11 cellular contexts compared by ENCODE assay signal in genomic region chr10:29160110-29160669, GRCh38.
A peak's percentile ranks its signal among the peaks of the same experiment; 100 is the strongest.
DNase-seq lines count a peak whose midpoint lies in the region; ATAC-seq and TF ChIP-seq lines count a peak whose summit lies in the region.
"Had no signal": no experiment of that assay in that cellular context is flagged by ENCODE, and none has a peak within 500 bp of the region (broad histone marks: within the 10 kb centered on the region; RNA-seq: fewer than 3 reads in every experiment).

No MANE protein-coding gene starts in this region.

- no peaks in the 10 kb centered on the region for H3K36me3 ChIP-seq in skeletal muscle satellite cell (ENCODE audit: insufficient read depth, low read length)
- no peaks in the 10 kb centered on the region for H3K36me3 ChIP-seq in esophagus muscularis mucosa
- no peaks in the 10 kb centered on the region for H3K36me3 ChIP-seq in CD8-positive, alpha-beta memory T cell (ENCODE audit: insufficient read depth, low read length)

- no peak overlapping the region for H3K27ac Mint-ChIP-seq in CD8-positive, alpha-beta memory T cell
- H3K27ac Mint-ChIP-seq: memory B cell; T-helper 1 cell treated with Interleukin-12 subunit alpha and Interleukin-12 subunit beta and Interleukin-4 antibody, amounts not matched to agents 30 μg/mL and 1 μg/mL, for 36 hours had no signal

- H3K4me2 ChIP-seq in skeletal muscle satellite cell (ENCODE audit: low read length): peak overlapping the region; percentile 68

- H3K27me3 ChIP-seq in skeletal muscle satellite cell (ENCODE audit: control insufficient read depth, insufficient read depth, low read length): no peaks in the 10 kb centered on the region
- H3K27me3 ChIP-seq in esophagus muscularis mucosa: no peaks in the 10 kb centered on the region
- H3K27me3 ChIP-seq in CD8-positive, alpha-beta memory T cell (ENCODE audit: insufficient read depth, low read length, poor library complexity, severe bottlenecking): no peaks in the 10 kb centered on the region

- H3K4me3 ChIP-seq in HFF-Myc (replicated peaks; ENCODE audit: low read depth, low read length) (no peak overlapping the region), foreskin fibroblast (ENCODE audit: low read depth in 1 of 2, low read length in 2 of 2) (no peak overlapping the region), skeletal muscle satellite cell (ENCODE audit: low read length) (peak overlapping the region; percentile 14), esophagus muscularis mucosa (no peak overlapping the region)
- H3K4me3 ChIP-seq in CD8-positive, alpha-beta memory T cell (ENCODE audit: low read length): no peak overlapping the region

- H3K36me3 Mint-ChIP-seq in CD8-positive, alpha-beta memory T cell: no peaks in the 10 kb centered on the region
- H3K36me3 Mint-ChIP-seq: memory B cell had no signal

- CTCF ChIA-PET in CD8-positive, alpha-beta memory T cell (lab: Charles Lee): interaction anchor here (1.2 kb wide), 1 partner anchor 9 kb away, joined by 3 read pairs; no protein-coding TSS in a partner anchor

- no peak overlapping the region for H3K27ac ChIP-seq in esophagus muscularis mucosa (replicated peaks in 1 of 4)
- H3K27ac ChIP-seq in CD8-positive, alpha-beta memory T cell (ENCODE audit: low read depth, low read length): no peak overlapping the region

- intact Hi-C loops in esophagus muscularis mucosa (cut with DNase I): no loop called here

- H3K4me1 Mint-ChIP-seq in CD8-positive, alpha-beta memory T cell: no peaks in the 10 kb centered on the region
- H3K4me1 Mint-ChIP-seq: memory B cell had no signal

- WGBS in esophagus muscularis mucosa: 88% methylated on average over 7 of the region's 7 CpGs

- H3K9ac ChIP-seq in skeletal muscle satellite cell (ENCODE audit: low read depth, low read length): no peak overlapping the region

- TF ChIP-seq CTCF in HFF-Myc (IDR thresholded peaks at IDR 0.05; ENCODE audit: low read depth, low read length, missing control alignments) (no peak), foreskin fibroblast (IDR thresholded peaks at IDR 0.05; ENCODE audit: low read depth, low read length) (no peak), esophagus muscularis mucosa (IDR thresholded peaks at IDR 0.05) (no peak)

- ATAC-seq in GM19023 (IDR thresholded peaks at IDR 0.05; ENCODE audit: unreplicated experiment): no peak

- H3K9me3 Mint-ChIP-seq in CD8-positive, alpha-beta memory T cell: peaks cover 0 to 4% (median 0%) of the 10 kb centered on the region in 5 donors
- H3K9me3 Mint-ChIP-seq: T-helper 1 cell treated with Interleukin-12 subunit alpha and Interleukin-12 subunit beta and Interleukin-4 antibody, amounts not matched to agents 30 μg/mL and 1 μg/mL, for 36 hours had no signal

- peaks cover 16% of the 10 kb centered on the region for H3K4me1 ChIP-seq in skeletal muscle satellite cell (ENCODE audit: control insufficient read depth, insufficient read depth, low read length)
- H3K4me1 ChIP-seq in esophagus muscularis mucosa: peaks cover 0 to 6% (median 0%) of the 10 kb centered on the region in 4 donors
- H3K4me1 ChIP-seq in CD8-positive, alpha-beta memory T cell (ENCODE audit: insufficient read depth, low read length): no peaks in the 10 kb centered on the region

- no peak overlapping the region for H3K4me3 Mint-ChIP-seq in CD8-positive, alpha-beta memory T cell
- H3K4me3 Mint-ChIP-seq: memory B cell; T-helper 1 cell treated with Interleukin-12 subunit alpha and Interleukin-12 subunit beta and Interleukin-4 antibody, amounts not matched to agents 30 μg/mL and 1 μg/mL, for 36 hours had no signal

- H3K27me3 Mint-ChIP-seq in CD8-positive, alpha-beta memory T cell: no peaks in the 10 kb centered on the region
- H3K27me3 Mint-ChIP-seq: memory B cell had no signal

- DNase-seq in HFF-Myc (ENCODE audit: extremely low read depth, low read depth) (peak; percentile 62), T1000 (lab: John Stamatoyannopoulos, UW) (peak; percentile 45), foreskin fibroblast (peak; percentile 76 to 88), esophagus muscularis mucosa (ENCODE audit: extremely low spot score) (no peak), T-helper 9 cell (no peak)
- no peak for DNase-seq in CD8-positive, alpha-beta memory T cell
- DNase-seq: NCI-H1930 had no signal

- H3K9me3 ChIP-seq in skeletal muscle satellite cell (replicated peaks; ENCODE audit: low read length) (no peaks in the 10 kb centered on the region), esophagus muscularis mucosa (peaks cover 0 to 8% (median 3%) of the 10 kb centered on the region in 4 donors)
- no peaks in the 10 kb centered on the region for H3K9me3 ChIP-seq in CD8-positive, alpha-beta memory T cell (ENCODE audit: low read length)

- no peak for TF ChIP-seq POLR2A in esophagus muscularis mucosa (IDR thresholded peaks at IDR 0.05; ENCODE audit: low read depth)

- POLR2A ChIA-PET in CD8-positive, alpha-beta memory T cell (lab: Charles Lee): no interaction called here

- no peak for TF ChIP-seq EP300 in esophagus muscularis mucosa (IDR thresholded peaks at IDR 0.05)

Comparison
In these comparisons a context has a peak if more than half of its experiments do, and no peak if none do; other contexts are left out.
1. DNase-seq: peak in HFF-Myc (single experiment), T1000 (single experiment) and foreskin fibroblast (2 of 2); none in esophagus muscularis mucosa (single experiment), T-helper 9 cell (single experiment) and CD8-positive, alpha-beta memory T cell (0 of 5).